In genomic region chrX:155069414-155069813, GRCh38 we compare ENCODE assay signal across 11 cellular contexts. TPM values are rescaled to one million over a fixed set of nuclear protein-coding genes. Genes with fewer than 3 reads are reported as not detected.
DNase-seq lines count a peak whose midpoint lies in the region; ATAC-seq and TF ChIP-seq lines count a peak whose summit lies in the region.
"Had no signal": no experiment of that assay in that cellular context is flagged by ENCODE, and none has a peak within 500 bp of the region (broad histone marks: within the 10 kb centered on the region; RNA-seq: fewer than 3 reads in every experiment).

No MANE protein-coding gene starts in this region.

- H3K36me3 ChIP-seq in SK-N-SH (replicated peaks in 1 of 2; ENCODE audit: control insufficient read depth in 1 of 2, insufficient read depth in 2 of 2, low read length in 1 of 2), result peaks cover 0 to 10% of the 10 kb centered on the region in 2 experiments
- H3K36me3 ChIP-seq in RWPE2 (ENCODE audit: low read depth), result peaks cover 9% of the 10 kb centered on the region; the same call in 1 of the 2 replicates

- TF ChIP-seq CTCF in SK-N-SH (IDR thresholded peaks at IDR 0.05) (no peak), RWPE2 (IDR thresholded peaks at IDR 0.05; ENCODE audit: poor library complexity, severe bottlenecking) (no peak), epithelial cell of esophagus (IDR thresholded peaks at IDR 0.05; ENCODE audit: insufficient read depth, low read depth, low read length, missing control alignments) (no peak), RWPE1 (conservative IDR thresholded peaks at IDR 0.05; ENCODE audit: low read depth) (no peak)

- peak overlapping the region; percentile 68 for H3K4me2 ChIP-seq in SK-N-SH

- H3K9me2 ChIP-seq in SK-N-SH, result no peaks in the 10 kb centered on the region

- H2AFZ ChIP-seq in SK-N-SH (ENCODE audit: low read depth), result no peak overlapping the region

- H3K9ac ChIP-seq in SK-N-SH, result peak overlapping the region; percentile 83; the same call in 1 of the 2 replicates

- POLR2A ChIA-PET in SK-N-SH (lab: Yijun Ruan, JAX) (no interaction called here), RWPE1 (lab: Yijun Ruan, JAX; ENCODE audit: low non-redundant PET) (no interaction called here)

- DNase-seq in SK-N-SH, result no peak
- DNase-seq in RWPE2 (ENCODE audit: low spot score), result no peak
- no peak for DNase-seq in epithelial cell of esophagus (ENCODE audit: low read depth)
- no peak for DNase-seq in skeletal muscle cell (ENCODE audit: low read depth)
- DNase-seq in pons (ENCODE audit: low spot score), result no peak
- no peak for DNase-seq in RWPE1 (ENCODE audit: low spot score)
- DNase-seq: caudate nucleus; NCI-H1092; stimulated activated CD4-positive, alpha-beta T cell treated with anti-CD3 and anti-CD28 coated beads, Interleukin-2, amount 100 ng/mL, for 48 hours had no signal

- H3F3A ChIP-seq in SK-N-SH (replicated peaks; ENCODE audit: insufficient read depth), result peaks cover 5% of the 10 kb centered on the region

- H3K27me3 ChIP-seq in SK-N-SH (ENCODE audit: insufficient read depth) (no peaks in the 10 kb centered on the region), RWPE2 (ENCODE audit: insufficient read depth, poor library complexity, severe bottlenecking) (no peaks in the 10 kb centered on the region)

- H3K9me3 ChIP-seq in SK-N-SH (no peaks in the 10 kb centered on the region), RWPE2 (ENCODE audit: severe bottlenecking) (no peaks in the 10 kb centered on the region)

- TF ChIP-seq RAD21 in SK-N-SH (IDR thresholded peaks at IDR 0.05; ENCODE audit: low read length), result no peak

- peaks cover 43% of the 10 kb centered on the region for H3K79me2 ChIP-seq in SK-N-SH (ENCODE audit: insufficient read depth)

- peak overlapping the region in 1 of 2 experiments; percentile 75; a peak in 1 of 4 replicates for H3K27ac ChIP-seq in SK-N-SH (ENCODE audit: low read depth in 2 of 2, low read length in 1 of 2)
- H3K27ac ChIP-seq in RWPE2 (ENCODE audit: poor library complexity, severe bottlenecking), result no peak overlapping the region
- no peak overlapping the region for H3K27ac ChIP-seq in RWPE1

- H3K4me1 ChIP-seq in SK-N-SH (ENCODE audit: control insufficient read depth in 1 of 2, insufficient read depth in 2 of 2, low read depth in 1 of 2, low read length in 1 of 2) (no peaks in the 10 kb centered on the region; a peak in 2 of 4 replicates), RWPE2 (ENCODE audit: insufficient read depth, poor library complexity, severe bottlenecking) (peaks cover 29% of the 10 kb centered on the region)

- no peaks in the 10 kb centered on the region for H4K20me1 ChIP-seq in SK-N-SH (ENCODE audit: insufficient read depth)

- ATAC-seq in SK-N-SH treated with all-trans-retinoic acid at 6 μM for 48 hours (no peak), RWPE2 (ENCODE audit: low read depth) (no peak), HG02870 (IDR thresholded peaks at IDR 0.05; ENCODE audit: unreplicated experiment) (no peak)

- H3K4me3 ChIP-seq in SK-N-SH (ENCODE audit: low read depth in 2 of 2, low read length in 1 of 2) (peak overlapping the region; percentile 64; a peak in 3 of 4 replicates), RWPE2 (ENCODE audit: severe bottlenecking) (peak overlapping the region; percentile 63), epithelial cell of esophagus (ENCODE audit: low read length) (peak overlapping the region; percentile 63), skeletal muscle cell (ENCODE audit: low read depth, low read length) (peak overlapping the region; percentile 62)

- TF ChIP-seq EP300 in SK-N-SH (IDR thresholded peaks at IDR 0.05; ENCODE audit: borderline replicate concordance in 1 of 2, low read depth in 1 of 2, low read length in 1 of 2), result no peak

- 52% methylated on average over 1 of the region's 1 CpG for WGBS in SK-N-SH (ENCODE audit: low lambda C conversion rate)

- CTCF ChIA-PET in SK-N-SH (lab: Yijun Ruan, JAX), result interaction anchor here (6.9 kb wide), 1 partner anchor 12 kb away, joined by 35 read pairs; no protein-coding TSS in a partner anchor
- CTCF ChIA-PET in RWPE1 (lab: Yijun Ruan, JAX), result no interaction called here

TF ChIP-seq in SK-N-SH, 30 proteins besides CTCF, POLR2A, EP300 and RAD21 (continues in another document):
- TF ChIP-seq MXI1 (IDR thresholded peaks at IDR 0.05; ENCODE audit: low read depth, low read length) (no peak), NFIC (IDR thresholded peaks at IDR 0.05; ENCODE audit: borderline replicate concordance) (no peak), USF2 (IDR thresholded peaks at IDR 0.05; ENCODE audit: borderline replicate concordance, low read depth, low read length) (no peak), USF1 (IDR thresholded peaks at IDR 0.05; ENCODE audit: borderline replicate concordance, low read depth) (no peak), TEAD4 (IDR thresholded peaks at IDR 0.05; ENCODE audit: borderline replicate concordance, insufficient read depth) (no peak), IRF3 (IDR thresholded peaks at IDR 0.05; ENCODE audit: low read depth, low read length) (no peak)

TF ChIP-seq in SK-N-SH treated with all-trans-retinoic acid at 6 μM for 48 hours, 23 proteins besides CTCF, POLR2A, EP300 and RAD21:
- TF ChIP-seq ARNTL (CRISPR knock-in tag; IDR thresholded peaks at IDR 0.05; ENCODE audit: borderline replicate concordance, low read depth) (no peak), POU6F1 (CRISPR knock-in tag; IDR thresholded peaks at IDR 0.05; ENCODE audit: borderline replicate concordance, low read depth) (no peak), BACH2 (CRISPR knock-in tag; IDR thresholded peaks at IDR 0.05; ENCODE audit: borderline replicate concordance) (no peak), ISL1 (CRISPR knock-in tag; IDR thresholded peaks at IDR 0.05) (no peak), TOX (CRISPR knock-in tag; IDR thresholded peaks at IDR 0.05; ENCODE audit: borderline replicate concordance) (no peak), ZNF70 (CRISPR knock-in tag; IDR thresholded peaks at IDR 0.05) (no peak), PPARA (CRISPR knock-in tag; IDR thresholded peaks at IDR 0.05; ENCODE audit: borderline replicate concordance) (no peak), ZNF8 (CRISPR knock-in tag; IDR thresholded peaks at IDR 0.05) (no peak)

RNA-seq across cellular contexts. Expression of gene CMC4, which starts 1.5 kb away (rescaled TPM):
- 11.8 and 12.0 TPM in 2 replicates for polyA plus RNA-seq in SK-N-SH (2012; rRNA removed)
- 12.8 and 13.3 TPM in 2 replicates for polyA plus RNA-seq in SK-N-SH (2012; cell fraction: cytosol; rRNA removed)
- 7.7 and 8.1 TPM in 2 replicates for polyA plus RNA-seq in SK-N-SH (2012; cell fraction: nucleus; rRNA removed)

RNA-seq across cellular contexts. Expression of gene MTCP1, which starts 1.5 kb away (rescaled TPM):
- polyA plus RNA-seq in SK-N-SH (2012; rRNA removed), result 3.7 and 4.9 TPM in 2 replicates
- 3.6 and 11.9 TPM in 2 replicates for polyA plus RNA-seq in SK-N-SH (2012; cell fraction: cytosol; rRNA removed)
- polyA plus RNA-seq in SK-N-SH (2012; cell fraction: nucleus; rRNA removed), result 8.2 and 16.0 TPM in 2 replicates

RNA-seq across cellular contexts. Expression of gene BRCC3, which starts 1.9 kb away (rescaled TPM):
- 11.2 and 16.6 TPM in 2 replicates for polyA plus RNA-seq in SK-N-SH (2012; rRNA removed)
- polyA plus RNA-seq in SK-N-SH (2012; cell fraction: cytosol; rRNA removed), result 15.2 and 16.1 TPM in 2 replicates
- 4.5 and 11.0 TPM in 2 replicates for polyA plus RNA-seq in SK-N-SH (2012; cell fraction: nucleus; rRNA removed)

RNA-seq across cellular contexts. Expression of gene FUNDC2, which starts 42.8 kb away (rescaled TPM):
- polyA plus RNA-seq in SK-N-SH (2012; rRNA removed), result 55.9 and 73.1 TPM in 2 replicates
- 75.0 and 87.5 TPM in 2 replicates for polyA plus RNA-seq in SK-N-SH (2012; cell fraction: cytosol; rRNA removed)
- polyA plus RNA-seq in SK-N-SH (2012; cell fraction: nucleus; rRNA removed), result 27.2 and 30.0 TPM in 2 replicates

RNA-seq across cellular contexts. Expression of gene F8, which starts 46.9 kb away (rescaled TPM):
- 2.5 and 4.2 TPM in 2 replicates for polyA plus RNA-seq in SK-N-SH (2012; rRNA removed)
- 4.2 TPM in 2 replicates for polyA plus RNA-seq in SK-N-SH (2012; cell fraction: cytosol; rRNA removed)
- 0.80 and 1.7 TPM in 2 replicates for polyA plus RNA-seq in SK-N-SH (2012; cell fraction: nucleus; rRNA removed)
